Comparison of ENCODE assay signal across 1 cellular context in genomic region chr14:100533647-100534485, GRCh38.
TF ChIP-seq lines count a peak whose summit lies in the region.

No MANE protein-coding gene starts in this region.

TF ChIP-seq in HepG2, 621 proteins besides CTCF, POLR2A, EP300 and RAD21 (continued from another document):
- no peak for TF ChIP-seq FUBP1 (CRISPR knock-in tag; IDR thresholded peaks at IDR 0.05; ENCODE audit: borderline replicate concordance)
- no peak for TF ChIP-seq BCL3 (CRISPR knock-in tag; IDR thresholded peaks at IDR 0.05)
- no peak for TF ChIP-seq SAP130 (CRISPR knock-in tag; IDR thresholded peaks at IDR 0.05; ENCODE audit: low read depth)
- TF ChIP-seq MAF1 (CRISPR knock-in tag; IDR thresholded peaks at IDR 0.05; ENCODE audit: borderline replicate concordance), result no peak
